ENCODE assay signal across 10 cellular contexts in genomic region chr3:129855454-129856419, GRCh38. TPM values are rescaled to one million over a fixed set of nuclear protein-coding genes. Genes with fewer than 3 reads are reported as not detected.
DNase-seq lines count a peak whose midpoint lies in the region; ATAC-seq and TF ChIP-seq lines count a peak whose summit lies in the region.
"Had no signal": no experiment of that assay in that cellular context is flagged by ENCODE, and none has a peak within 500 bp of the region (broad histone marks: within the 10 kb centered on the region; RNA-seq: fewer than 3 reads in every experiment).

No MANE protein-coding gene starts in this region.

- H3K4me3 ChIP-seq in A673 (ENCODE audit: low read depth, low read length, poor library complexity, severe bottlenecking), result no peak overlapping the region
- no peak overlapping the region for H3K4me3 ChIP-seq in KMS-11 (IDR thresholded peaks at IDR 0.05; ENCODE audit: insufficient read depth, low read depth, low read length)
- H3K4me3 ChIP-seq in lower lobe of right lung, result no peak overlapping the region
- H3K4me3 ChIP-seq in OCI-LY7 (ENCODE audit: low read depth, low read length, poor library complexity, severe bottlenecking), result no peak overlapping the region

- H3K4me1 Mint-ChIP-seq in T-helper 2 cell treated with Interferon-gamma antibody and Interleukin-4, amounts not matched to agents 5 μg/mL and 100 μg/mL, for 36 hours (ENCODE audit: low read depth), result peaks cover 14% of the 10 kb centered on the region

- no peak overlapping the region for H3K27ac Mint-ChIP-seq in T-helper 2 cell treated with Interferon-gamma antibody and Interleukin-4, amounts not matched to agents 5 μg/mL and 100 μg/mL, for 36 hours

- peaks cover 13% of the 10 kb centered on the region for H3K4me1 ChIP-seq in A673 (ENCODE audit: insufficient read depth, low read length, poor library complexity, severe bottlenecking)
- H3K4me1 ChIP-seq in KMS-11 (ENCODE audit: low read depth, poor library complexity, severe bottlenecking), result peaks cover 18% of the 10 kb centered on the region
- peaks cover 15% of the 10 kb centered on the region for H3K4me1 ChIP-seq in lower lobe of right lung
- peaks cover 5% of the 10 kb centered on the region for H3K4me1 ChIP-seq in OCI-LY7 (ENCODE audit: insufficient read depth, low read length, poor library complexity, severe bottlenecking)

- intact Hi-C loops in A673 (cut with micrococcal nuclease; ENCODE audit: unreplicated experiment) (no loop called here), lower lobe of right lung (cut with DNase I) (no loop called here), OCI-LY7 (cut with micrococcal nuclease; ENCODE audit: unreplicated experiment) (no loop called here)

- H3K9me2 ChIP-seq in OCI-LY7 (ENCODE audit: insufficient read depth, low read length), result no peaks in the 10 kb centered on the region

- H2AFZ ChIP-seq in KMS-11 (ENCODE audit: low read depth) (no peak overlapping the region), OCI-LY7 (ENCODE audit: low read length) (no peak overlapping the region)

- H3K27ac ChIP-seq in A673 (ENCODE audit: low read depth, low read length, poor library complexity, severe bottlenecking) (peak overlapping the region; percentile 56), KMS-11 (peak overlapping the region; percentile 36; the same call in 1 of the 2 replicates), lower lobe of right lung (no peak overlapping the region), OCI-LY7 (ENCODE audit: low read depth, low read length, poor library complexity, severe bottlenecking) (no peak overlapping the region)

- no peaks in the 10 kb centered on the region for H3K9me3 Mint-ChIP-seq in T-helper 2 cell treated with Interferon-gamma antibody and Interleukin-4, amounts not matched to agents 5 μg/mL and 100 μg/mL, for 36 hours

- no peaks in the 10 kb centered on the region for H3K27me3 Mint-ChIP-seq in T-helper 2 cell treated with Interferon-gamma antibody and Interleukin-4, amounts not matched to agents 5 μg/mL and 100 μg/mL, for 36 hours (ENCODE audit: low read depth)

- ATAC-seq in lower lobe of right lung (peak; percentile 65 to 86), HG03432 (IDR thresholded peaks at IDR 0.05; ENCODE audit: unreplicated experiment) (no peak), HG02798 (IDR thresholded peaks at IDR 0.05; ENCODE audit: poor library complexity, unreplicated experiment) (no peak)

- DNase-seq in A673 (ENCODE audit: low spot score) (peak; percentile 42), brain pericyte (ENCODE audit: low read depth, low spot score) (peak; percentile 24), lower lobe of right lung (no peak), OCI-LY7 (ENCODE audit: low spot score) (no peak)
- DNase-seq in T-helper 2 cell treated with Interferon-gamma antibody and Interleukin-4, amounts not matched to agents 5 μg/mL and 100 μg/mL, for 36 hours (ENCODE audit: low spot score), result no peak
- DNase-seq: activated T-cell treated with anti-CD3 and anti-CD28 coated beads, Interleukin-2, amount 50 U/mL, for 1 hour; DMS153 had no signal

- no peak overlapping the region for H3K9ac ChIP-seq in KMS-11

- H3K27me3 ChIP-seq in A673 (replicated peaks; ENCODE audit: insufficient read depth, low read depth, low read length, poor library complexity) (no peaks in the 10 kb centered on the region), KMS-11 (ENCODE audit: insufficient read depth, low read depth) (no peaks in the 10 kb centered on the region), lower lobe of right lung (ENCODE audit: low read depth) (no peaks in the 10 kb centered on the region)

- TF ChIP-seq CTCF in A673 (conservative IDR thresholded peaks at IDR 0.05; ENCODE audit: low read depth, low read length) (no peak), KMS-11 (conservative IDR thresholded peaks at IDR 0.05; ENCODE audit: low read depth, low read length) (no peak), lower lobe of right lung (IDR thresholded peaks at IDR 0.05) (no peak), OCI-LY7 (conservative IDR thresholded peaks at IDR 0.05; ENCODE audit: low read length) (no peak)

- H4K20me1 ChIP-seq in KMS-11 (ENCODE audit: insufficient read depth), result no peaks in the 10 kb centered on the region
- no peaks in the 10 kb centered on the region for H4K20me1 ChIP-seq in OCI-LY7 (ENCODE audit: insufficient read depth, low read length)

- peak overlapping the region; percentile 35; the same call in 1 of the 2 replicates for H3K4me2 ChIP-seq in KMS-11
- H3K4me2 ChIP-seq in OCI-LY7 (ENCODE audit: low read length), result no peak overlapping the region

- POLR2A ChIA-PET in A673 (lab: Charles Lee; ENCODE audit: low non-redundant PET), result no interaction called here
- POLR2A ChIA-PET in OCI-LY7 (lab: Charles Lee), result interaction anchor here (0.7 to 0.8 kb wide), 2 partner anchors 46 to 137 kb away, joined by 3 read pairs; no protein-coding TSS in a partner anchor

- BruUV-seq in A673 (replicated peaks; lab: Mats Ljungman, UMichigan) (TSS peak; percentile 44), OCI-LY7 (replicated peaks; lab: Mats Ljungman, UMichigan) (no TSS peak)

- H3K4me3 Mint-ChIP-seq in T-helper 2 cell treated with Interferon-gamma antibody and Interleukin-4, amounts not matched to agents 5 μg/mL and 100 μg/mL, for 36 hours, result no peak overlapping the region

- peaks cover 4% of the 10 kb centered on the region; the same call in 1 of the 2 replicates for H3K79me2 ChIP-seq in KMS-11 (ENCODE audit: insufficient read depth, low read depth)
- peaks cover 54% of the 10 kb centered on the region for H3K79me2 ChIP-seq in OCI-LY7 (ENCODE audit: insufficient read depth, low read depth, low read length)

- H3K36me3 ChIP-seq in A673 (ENCODE audit: insufficient read depth, low read length, poor library complexity, severe bottlenecking), result peaks cover 20% of the 10 kb centered on the region
- H3K36me3 ChIP-seq in KMS-11 (ENCODE audit: insufficient read depth), result no peaks in the 10 kb centered on the region
- H3K36me3 ChIP-seq in lower lobe of right lung, result no peaks in the 10 kb centered on the region
- peaks cover 78% of the 10 kb centered on the region for H3K36me3 ChIP-seq in OCI-LY7 (ENCODE audit: insufficient read depth, low read length)

- peaks cover 28% of the 10 kb centered on the region for H3K36me3 Mint-ChIP-seq in T-helper 2 cell treated with Interferon-gamma antibody and Interleukin-4, amounts not matched to agents 5 μg/mL and 100 μg/mL, for 36 hours (ENCODE audit: low read depth)

- H3K9me3 ChIP-seq in A673 (ENCODE audit: low read depth, low read length, poor library complexity, severe bottlenecking) (peaks cover 4% of the 10 kb centered on the region), lower lobe of right lung (no peaks in the 10 kb centered on the region), OCI-LY7 (ENCODE audit: low read length) (0 out of 2 replicates have a peak, but pooled peaks cover 7% of the 10 kb centered on the region)

- CTCF ChIA-PET in A673 (lab: Charles Lee) (no interaction called here), OCI-LY7 (lab: Charles Lee; ENCODE audit: unreplicated experiment) (no interaction called here)

RNA-seq across cellular contexts. Expression of gene TMCC1, which starts 37.8 kb away (rescaled TPM):
- total RNA-seq in A673 (2021), result 29.4 and 32.8 TPM in 2 replicates
- 33.4 TPM for total RNA-seq in lower lobe of right lung
- total RNA-seq in OCI-LY7 (2014; rRNA removed; shearing (Covaris generic)), result 24.0 and 31.7 TPM in 2 replicates
- total RNA-seq in OCI-LY7 (2022), result 35.6 and 38.8 TPM in 2 replicates

Comparison
In these comparisons a context has a peak if more than half of its experiments do, and no peak if none do; other contexts are left out.
1. DNase-seq: peak in A673 (single experiment) and brain pericyte (single experiment); none in lower lobe of right lung (single experiment), OCI-LY7 (single experiment) and T-helper 2 cell treated with Interferon-gamma antibody and Interleukin-4, amounts not matched to agents 5 μg/mL and 100 μg/mL, for 36 hours (single experiment).
2. H3K27ac ChIP-seq: peak in A673 (single experiment) and KMS-11 (single experiment); none in lower lobe of right lung (single experiment) and OCI-LY7 (single experiment).
3. ATAC-seq: peak in lower lobe of right lung (2 of 2); none in HG03432 (single experiment) and HG02798 (single experiment).